In genomic region chr12:129203456-129203855, GRCh38 we compare ENCODE assay signal across 21 cellular contexts.
"Had no signal": no experiment of that assay in that cellular context is flagged by ENCODE, and none has a peak within 500 bp of the region (broad histone marks: within the 10 kb centered on the region; RNA-seq: fewer than 3 reads in every experiment).

No MANE protein-coding gene starts in this region.

- H3K4me1 ChIP-seq: esophagus squamous epithelium, gastrocnemius medialis, heart right ventricle, left lung, lower lobe of right lung had no signal

- DNase-seq: dermis blood vessel endothelial cell; dorsolateral prefrontal cortex; effector CD4-positive, alpha-beta T cell; effector memory CD4-positive, alpha-beta T cell; erythroblast; esophagus squamous epithelium; foreskin fibroblast; foreskin melanocyte; gastrocnemius medialis; glutamatergic neuron; head of caudate nucleus; heart right ventricle; hippocampal formation; left cardiac atrium; left lung; left ventricle myocardium superior; lower lobe of right lung; mesenchymal stem cell; midbrain had no signal

- H3K36me3 ChIP-seq: esophagus squamous epithelium, gastrocnemius medialis, heart right ventricle, left lung, lower lobe of right lung had no signal

- H3K9me3 ChIP-seq: esophagus squamous epithelium, gastrocnemius medialis, lower lobe of right lung had no signal

- H3K4me3 ChIP-seq: coronary artery, dorsolateral prefrontal cortex, esophagus squamous epithelium, gastrocnemius medialis, heart right ventricle, left lung, lower lobe of right lung had no signal

- H3K27ac ChIP-seq: coronary artery, dorsolateral prefrontal cortex, epithelial cell of prostate, esophagus squamous epithelium, gastrocnemius medialis, heart right ventricle, left lung, lower lobe of right lung had no signal

- H3K27me3 ChIP-seq: dorsolateral prefrontal cortex, esophagus squamous epithelium had no signal
